In the genomic region with DNA sequence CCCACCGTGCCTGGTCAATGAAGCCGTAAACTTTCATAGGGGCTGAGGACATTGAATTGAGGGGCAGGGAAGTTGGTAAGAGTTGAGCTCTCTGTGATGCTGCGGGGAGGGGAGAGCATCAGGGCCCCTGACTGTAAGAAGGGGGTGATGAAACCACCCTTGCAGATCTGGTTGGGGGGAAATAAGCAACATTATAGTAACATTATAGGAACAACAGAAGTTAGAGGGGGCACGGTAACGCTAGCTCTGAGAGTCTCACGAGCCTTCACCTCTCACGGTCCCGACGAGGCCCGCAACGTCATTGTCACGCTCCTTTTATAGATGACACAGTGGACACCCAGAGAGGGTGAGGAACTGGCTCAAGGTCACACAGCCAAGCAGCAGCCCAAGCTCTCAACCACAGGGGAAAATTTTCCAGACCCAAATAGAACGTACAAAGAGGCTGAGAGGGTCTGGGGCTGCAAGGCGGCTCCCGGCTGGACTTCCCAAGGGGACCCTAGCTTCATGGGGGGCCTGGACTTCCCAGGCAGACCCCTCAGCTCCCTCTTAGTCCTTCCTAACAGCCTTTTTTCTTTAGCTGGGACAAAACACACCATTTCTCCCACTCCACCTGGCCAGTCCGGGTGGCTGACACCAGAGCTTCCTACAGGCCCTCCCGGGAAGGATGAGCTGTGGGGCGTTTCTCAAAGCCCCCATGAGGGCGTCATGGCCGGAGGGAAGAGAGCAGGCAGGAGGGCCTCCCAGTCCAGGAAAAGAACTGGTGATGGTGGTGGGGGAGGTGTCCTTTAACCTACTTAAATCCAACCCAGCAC, we compare ENCODE assay signal across 12 cellular contexts. TPM values are rescaled to one million over a fixed set of nuclear protein-coding genes. Genes with fewer than 3 reads are reported as not detected.
DNase-seq lines count a peak whose midpoint lies in the region; ATAC-seq and TF ChIP-seq lines count a peak whose summit lies in the region.
"Had no signal": no experiment of that assay in that cellular context is flagged by ENCODE, and none has a peak within 500 bp of the region (broad histone marks: within the 10 kb centered on the region; RNA-seq: fewer than 3 reads in every experiment).

No MANE protein-coding gene starts in this region.

- POLR2A ChIA-PET in naive thymus-derived CD4-positive, alpha-beta T cell (lab: Charles Lee): interaction anchor here (0.8 to 14.9 kb wide), 7 partner anchors 8 to 108 kb away, joined by 3 to 359 read pairs (median 3); a partner anchor contains a TSS

- no peak for ATAC-seq in right cardiac atrium
- no peak for ATAC-seq in left ventricle myocardium superior
- ATAC-seq in body of pancreas: no peak
- no peak for ATAC-seq in naive thymus-derived CD4-positive, alpha-beta T cell
- ATAC-seq in upper lobe of left lung (ENCODE audit: low FRiP score in 2 of 2): no peak
- no peak for ATAC-seq in HG03139 (IDR thresholded peaks at IDR 0.05; ENCODE audit: unreplicated experiment)

- intact Hi-C loops in right cardiac atrium (cut with DNase I) (no loop called here), left ventricle myocardium superior (cut with micrococcal nuclease) (no loop called here), body of pancreas (cut with DNase I) (no loop called here)
- intact Hi-C loops in naive thymus-derived CD4-positive, alpha-beta T cell (cut with micrococcal nuclease): no loop called here

- H3K36me3 ChIP-seq in body of pancreas (replicated peaks in 1 of 2; ENCODE audit: insufficient read depth in 1 of 2, low read depth in 2 of 2) (peaks cover 7 to 8% of the 10 kb centered on the region in 2 donors), upper lobe of left lung (peaks cover 25 to 69% (median 61%) of the 10 kb centered on the region in 4 donors)
- H3K36me3 ChIP-seq in naive thymus-derived CD4-positive, alpha-beta T cell (ENCODE audit: control insufficient read depth in 2 of 3, insufficient read depth in 3 of 3, low read length in 3 of 3): peaks cover 20 to 78% (median 39%) of the 10 kb centered on the region in 3 experiments

- 65% methylated on average over 20 of the region's 20 CpGs for WGBS in right cardiac atrium
- 47 to 52% methylated on average over 14 to 20 of the region's 20 CpGs for WGBS in body of pancreas, 2 donors
- 82 to 88% methylated on average over 20 of the region's 20 CpGs for WGBS in upper lobe of left lung, 2 donors

- no peaks in the 10 kb centered on the region for H3K27me3 Mint-ChIP-seq in naive thymus-derived CD4-positive, alpha-beta T cell

- no peak for TF ChIP-seq POLR2A in body of pancreas (IDR thresholded peaks at IDR 0.05)
- TF ChIP-seq POLR2A in upper lobe of left lung (IDR thresholded peaks at IDR 0.05): no peak

- H3K4me1 Mint-ChIP-seq in naive thymus-derived CD4-positive, alpha-beta T cell: peaks cover 32 to 62% (median 45%) of the 10 kb centered on the region in 7 donors

- H3K27ac Mint-ChIP-seq in naive thymus-derived CD4-positive, alpha-beta T cell: peak overlapping the region; percentile 56 to 93 (median 79)

- H3K4me1 ChIP-seq in right cardiac atrium (ENCODE audit: control insufficient read depth, insufficient read depth, low read length) (peaks cover 11% of the 10 kb centered on the region), body of pancreas (peaks cover 77% of the 10 kb centered on the region), upper lobe of left lung (peaks cover 46 to 72% (median 62%) of the 10 kb centered on the region in 4 donors)
- peaks cover 23 to 62% of the 10 kb centered on the region in 2 donors for H3K4me1 ChIP-seq in naive thymus-derived CD4-positive, alpha-beta T cell (ENCODE audit: control insufficient read depth in 2 of 2, insufficient read depth in 2 of 2, low read length in 2 of 2)

- TF ChIP-seq CTCF in body of pancreas (IDR thresholded peaks at IDR 0.05) (no peak), upper lobe of left lung (IDR thresholded peaks at IDR 0.05) (no peak)

- DNase-seq in right cardiac atrium: peak in 2 of 3 donors; percentile 36 to 44
- DNase-seq in left ventricle myocardium superior: no peak
- no peak for DNase-seq in body of pancreas
- peak in 1 of 9 donors; percentile 7 for DNase-seq in naive thymus-derived CD4-positive, alpha-beta T cell
- no peak for DNase-seq in upper lobe of left lung
- DNase-seq in central memory CD4-positive, alpha-beta T cell: no peak
- no peak for DNase-seq in middle frontal gyrus (ENCODE audit: extremely low spot score, low spot score)
- DNase-seq: AML-193; NCI-H1436; stimulated activated CD8-positive, alpha-beta memory T cell treated with anti-CD3 and anti-CD28 coated beads, Interleukin-4, amount 100 ng/mL, for 48 hours had no signal

- H3K4me3 ChIP-seq in right cardiac atrium (ENCODE audit: low read length) (no peak overlapping the region), body of pancreas (no peak overlapping the region), upper lobe of left lung (peak overlapping the region in 1 of 4 donors; percentile 89)
- H3K4me3 ChIP-seq in naive thymus-derived CD4-positive, alpha-beta T cell (ENCODE audit: low read length): no peak overlapping the region
- H3K4me3 ChIP-seq: skin epidermis had no signal

- peaks cover 0 to 34% (median 26%) of the 10 kb centered on the region in 5 donors for H3K36me3 Mint-ChIP-seq in naive thymus-derived CD4-positive, alpha-beta T cell

- H3K27ac ChIP-seq in right cardiac atrium (ENCODE audit: low read length): peak overlapping the region; percentile 59
- H3K27ac ChIP-seq in body of pancreas: peak overlapping the region; percentile 70 to 95 (median 82)
- H3K27ac ChIP-seq in naive thymus-derived CD4-positive, alpha-beta T cell (ENCODE audit: low read depth, low read length): peak overlapping the region; percentile 85
- H3K27ac ChIP-seq in upper lobe of left lung: peak overlapping the region; percentile 70 to 99 (median 78)

- H3K4me3 Mint-ChIP-seq in naive thymus-derived CD4-positive, alpha-beta T cell: peak overlapping the region; percentile 28 to 97 (median 76)

- H3K9me3 Mint-ChIP-seq in naive thymus-derived CD4-positive, alpha-beta T cell: no peaks in the 10 kb centered on the region

- no peak for TF ChIP-seq EP300 in upper lobe of left lung (IDR thresholded peaks at IDR 0.05)

- CTCF ChIA-PET in naive thymus-derived CD4-positive, alpha-beta T cell (lab: Charles Lee): interaction anchor here (1.1 to 1.4 kb wide), 2 partner anchors 18 to 46 kb away, joined by 3 read pairs; no protein-coding TSS in a partner anchor

- no peaks in the 10 kb centered on the region for H3K9me3 ChIP-seq in right cardiac atrium (ENCODE audit: control insufficient read depth, low read length)
- H3K9me3 ChIP-seq in body of pancreas: no peaks in the 10 kb centered on the region
- no peaks in the 10 kb centered on the region for H3K9me3 ChIP-seq in naive thymus-derived CD4-positive, alpha-beta T cell (ENCODE audit: control insufficient read depth in 2 of 3, low read length in 3 of 3)
- no peaks in the 10 kb centered on the region for H3K9me3 ChIP-seq in upper lobe of left lung

- no peaks in the 10 kb centered on the region for H3K27me3 ChIP-seq in right cardiac atrium (ENCODE audit: control insufficient read depth, insufficient read depth)
- H3K27me3 ChIP-seq in body of pancreas: no peaks in the 10 kb centered on the region
- H3K27me3 ChIP-seq in naive thymus-derived CD4-positive, alpha-beta T cell (ENCODE audit: control insufficient read depth in 2 of 2, insufficient read depth in 2 of 2, low read length in 2 of 2): no peaks in the 10 kb centered on the region
- no peaks in the 10 kb centered on the region for H3K27me3 ChIP-seq in upper lobe of left lung

RNA-seq across cellular contexts. Expression of a gene that starts 4.1 kb away (rescaled TPM):
- total RNA-seq in right cardiac atrium (1,000 to 10,000 TPM in 2 of 4 donors, 100 to 1,000 TPM in 2; 784 to 1,020 (median 971) TPM), left ventricle myocardium superior (846 TPM), body of pancreas (100 to 1,000 TPM; 166 to 254 TPM), upper lobe of left lung (100 to 1,000 TPM; 324 to 781 (median 471) TPM)
- polyA plus RNA-seq in right cardiac atrium: 1,565 TPM
- 1,000 to 10,000 TPM in 2 of 5 experiments, 100 to 1,000 TPM in 3; 658 to 1,102 (median 755) TPM for total RNA-seq in naive thymus-derived CD4-positive, alpha-beta T cell
- 100 to 1,000 TPM; 643 to 982 TPM for polyA plus RNA-seq in naive thymus-derived CD4-positive, alpha-beta T cell

RNA-seq across cellular contexts. Expression of a gene that starts 29.1 kb away (rescaled TPM):
- total RNA-seq in right cardiac atrium (100 to 1,000 TPM in 1 of 4 donors, 10 to 100 TPM in 3; 78.4 to 102 (median 88.1) TPM), left ventricle myocardium superior (66.5 TPM), body of pancreas (10 to 100 TPM; 34.5 to 45.2 TPM), upper lobe of left lung (100 to 1,000 TPM in 1 of 6 donors, 10 to 100 TPM in 5; 35.0 to 115 (median 56.0) TPM)
- 68.6 TPM for polyA plus RNA-seq in right cardiac atrium
- 10 to 100 TPM in 4 of 5 experiments, 1 to 10 TPM in 1; 1.1 to 33.6 (median 19.9) TPM for total RNA-seq in naive thymus-derived CD4-positive, alpha-beta T cell
- polyA plus RNA-seq in naive thymus-derived CD4-positive, alpha-beta T cell: 10 to 100 TPM; 10.8 to 13.1 TPM

RNA-seq across cellular contexts. Expression of a gene that starts 35.9 kb away (rescaled TPM):
- total RNA-seq in right cardiac atrium: 10 to 100 TPM; 63.3 to 71.6 (median 69.7) TPM
- 69.8 TPM for polyA plus RNA-seq in right cardiac atrium
- 74.6 TPM for total RNA-seq in left ventricle myocardium superior
- total RNA-seq in body of pancreas: 10 to 100 TPM; 27.2 to 37.2 TPM
- 10 to 100 TPM in 1 of 5 experiments, 1 to 10 TPM in 4; 1.2 to 11.2 (median 7.2) TPM for total RNA-seq in naive thymus-derived CD4-positive, alpha-beta T cell
- 1 to 10 TPM in 1 of 2 donors, under 1 TPM in 1; 0.92 to 1.3 TPM for polyA plus RNA-seq in naive thymus-derived CD4-positive, alpha-beta T cell
- total RNA-seq in upper lobe of left lung: 100 to 1,000 TPM in 1 of 6 donors, 10 to 100 TPM in 5; 60.0 to 103 (median 75.9) TPM

Comparison
In these comparisons a context has a peak if more than half of its experiments do, and no peak if none do; other contexts are left out.
1. DNase-seq: peak in right cardiac atrium (2 of 3); none in left ventricle myocardium superior (single experiment), body of pancreas (0 of 4), upper lobe of left lung (0 of 2), central memory CD4-positive, alpha-beta T cell (single experiment) and middle frontal gyrus (single experiment).
2. Peak in every context shown above with its lines, with median percentiles within 50 percentile points of each other: H3K27ac ChIP-seq.